ENCODE assay signal across 8 cellular contexts in genomic region chr16:87765776-87766484, GRCh38. TPM values are rescaled to one million over a fixed set of nuclear protein-coding genes. Genes with fewer than 3 reads are reported as not detected.
DNase-seq lines count a peak whose midpoint lies in the region; ATAC-seq and TF ChIP-seq lines count a peak whose summit lies in the region.

Gene KLHDC4 (minus strand): TSS chr16:87765986. CDS start chr16:87765890, 96 bp downstream.

- peak; percentile 63 for ATAC-seq in GM18868 (IDR thresholded peaks at IDR 0.05; ENCODE audit: unreplicated experiment)
- peak; percentile 74 for ATAC-seq in HG03139 (IDR thresholded peaks at IDR 0.05; ENCODE audit: unreplicated experiment)
- peak; percentile 90 to 96 (median 95) for ATAC-seq in right lobe of liver

- WGBS in right lobe of liver (ENCODE audit: insufficient coverage, low coverage, low lambda C conversion rate, missing lambda C conversion rate): 1% methylated on average over 16 of the region's 60 CpGs

- H3K27ac ChIP-seq in dorsolateral prefrontal cortex (peak within 1 kb of the TSS in 56 of 59 donors; percentile 47 to 93 (median 79)), right lobe of liver (peak within 1 kb of the TSS; percentile 62 to 86 (median 82))

- DNase-seq in AG04449 (ENCODE audit: low read depth, low spot score): no peak
- DNase-seq in NCI-H748 treated with DMSO at 0.1 percent for 48 hours (lab: John Stamatoyannopoulos, UW): peak; percentile 31
- DNase-seq in activated CD4-positive, alpha-beta memory T cell treated with anti-CD3 and anti-CD28 coated beads for 36 hours: peak; percentile 94
- DNase-seq in dorsolateral prefrontal cortex: peak; percentile 86 to 94 (median 90)
- DNase-seq in right lobe of liver: peak; percentile 89 to 93 (median 93)
- DNase-seq in stimulated activated CD4-positive, alpha-beta T cell treated with anti-CD3 and anti-CD28 coated beads, Interleukin-4, amount 100 ng/mL, for 24 hours: peak; percentile 90

- H3K27ac Mint-ChIP-seq in activated CD4-positive, alpha-beta memory T cell treated with anti-CD3 and anti-CD28 coated beads for 36 hours: peak within 1 kb of the TSS; percentile 92

- H3K4me1 Mint-ChIP-seq in activated CD4-positive, alpha-beta memory T cell treated with anti-CD3 and anti-CD28 coated beads for 36 hours (ENCODE audit: low read depth): peaks cover 38% of the 10 kb centered on the region

- H3K4me1 ChIP-seq in right lobe of liver: peaks cover 0 to 10% (median 3%) of the 10 kb centered on the region in 4 donors

- no peaks in the 10 kb centered on the region for H3K9me3 Mint-ChIP-seq in activated CD4-positive, alpha-beta memory T cell treated with anti-CD3 and anti-CD28 coated beads for 36 hours

- H3K27me3 ChIP-seq in dorsolateral prefrontal cortex (no peaks in the 10 kb centered on the region), right lobe of liver (no peaks in the 10 kb centered on the region)

- no peaks in the 10 kb centered on the region for H3K27me3 Mint-ChIP-seq in activated CD4-positive, alpha-beta memory T cell treated with anti-CD3 and anti-CD28 coated beads for 36 hours

- peak within 1 kb of the TSS; percentile 82 for H3K4me3 ChIP-seq in AG04449 (ENCODE audit: low read depth, low read length)
- H3K4me3 ChIP-seq in dorsolateral prefrontal cortex: peak within 1 kb of the TSS; percentile 70 to 100 (median 96)
- peak within 1 kb of the TSS; percentile 82 to 95 (median 95) for H3K4me3 ChIP-seq in right lobe of liver

- POLR2A ChIA-PET in AG04449 (lab: Yijun Ruan, JAX): interaction anchor here (0.7 to 1.1 kb wide), 2 partner anchors 12 to 103 kb away, joined by 3 to 5 read pairs; partner anchors contain the start of gene SLC7A5
- POLR2A ChIA-PET in activated CD4-positive, alpha-beta memory T cell treated with anti-CD3 and anti-CD28 coated beads for 36 hours (lab: Charles Lee): interaction anchor here (0.7 to 2.5 kb wide), 12 partner anchors 8 to 805 kb away, joined by 3 to 10 read pairs (median 4); partner anchors contain the start of genes BANP and SLC7A5

- CTCF ChIA-PET in AG04449 (lab: Yijun Ruan, JAX): interaction anchor here (0.6 to 3.1 kb wide), 11 partner anchors 11 to 177 kb away, joined by 3 to 19 read pairs (median 3); no protein-coding TSS in a partner anchor
- CTCF ChIA-PET in activated CD4-positive, alpha-beta memory T cell treated with anti-CD3 and anti-CD28 coated beads for 36 hours (lab: Charles Lee): interaction anchor here (0.6 to 4.0 kb wide), 7 partner anchors 11 to 307 kb away, joined by 3 to 36 read pairs (median 4); partner anchors contain the start of gene SLC7A5

- H3K4me3 Mint-ChIP-seq in activated CD4-positive, alpha-beta memory T cell treated with anti-CD3 and anti-CD28 coated beads for 36 hours: peak within 1 kb of the TSS; percentile 97

- peaks cover 0 to 18% (median 0%) of the 10 kb centered on the region in 4 donors for H3K36me3 ChIP-seq in right lobe of liver

- TF ChIP-seq POLR2A in right lobe of liver (IDR thresholded peaks at IDR 0.05): peak; percentile 75

- peaks cover 29% of the 10 kb centered on the region for H3K36me3 Mint-ChIP-seq in activated CD4-positive, alpha-beta memory T cell treated with anti-CD3 and anti-CD28 coated beads for 36 hours

- intact Hi-C loops in activated CD4-positive, alpha-beta memory T cell treated with anti-CD3 and anti-CD28 coated beads for 36 hours (cut with micrococcal nuclease): loop anchor here (5.0 kb wide), 2 partner anchors 129 to 374 kb away; partner anchors contain the start of gene MAP1LC3B
- intact Hi-C loops in dorsolateral prefrontal cortex (cut with DNase I) (loop anchor here (2.0 to 10.0 kb wide), 4 partner anchors 131 to 374 kb away; partner anchors contain the start of gene MAP1LC3B (in 1 of the 2)), right lobe of liver (cut with DNase I) (no loop called here)

- H3K9me3 ChIP-seq in right lobe of liver: no peaks in the 10 kb centered on the region

- no peak for TF ChIP-seq CTCF in AG04449 (IDR thresholded peaks at IDR 0.05; ENCODE audit: insufficient read depth, low read length, missing control alignments)
- peak in 26 of 56 donors; percentile 9 to 52 (median 24) for TF ChIP-seq CTCF in dorsolateral prefrontal cortex (IDR thresholded peaks at IDR 0.05 in 54 of 56, conservative IDR thresholded peaks at IDR 0.05 in 2 of 56; ENCODE audit: low read depth in 1 of 56, partially characterized antibody in 56 of 56)
- TF ChIP-seq CTCF in right lobe of liver (IDR thresholded peaks at IDR 0.05): no peak

RNA-seq across cellular contexts. Expression of gene KLHDC4, which starts in this region (rescaled TPM):
- 10 to 100 TPM; 65.9 to 70.2 TPM for total RNA-seq in activated CD4-positive, alpha-beta memory T cell treated with anti-CD3 and anti-CD28 coated beads for 36 hours
- total RNA-seq in dorsolateral prefrontal cortex (10 to 100 TPM; 22.5 to 62.8 (median 39.0) TPM), right lobe of liver (10 to 100 TPM; 11.6 to 22.7 (median 14.4) TPM)

Comparison
In these comparisons a context has a peak if more than half of its experiments do, and no peak if none do; other contexts are left out.
1. intact Hi-C loops: an anchor here in activated CD4-positive, alpha-beta memory T cell treated with anti-CD3 and anti-CD28 coated beads for 36 hours (5.0 kb wide) and dorsolateral prefrontal cortex (2.0 to 10.0 kb wide); none called in right lobe of liver.